ENCODE assay signal across 19 cellular contexts in genomic region chr9:121857941-121858340, GRCh38.
A peak's percentile ranks its signal among the peaks of the same experiment; 100 is the strongest.
DNase-seq lines count a peak whose midpoint lies in the region; ATAC-seq and TF ChIP-seq lines count a peak whose summit lies in the region.
"Had no signal": no experiment of that assay in that cellular context is flagged by ENCODE, and none has a peak within 500 bp of the region (broad histone marks: within the 10 kb centered on the region; RNA-seq: fewer than 3 reads in every experiment).

No MANE protein-coding gene starts in this region.

- TF ChIP-seq CTCF in OCI-LY1 (IDR thresholded peaks at IDR 0.05; ENCODE audit: low read length) (no peak), mammary epithelial cell (conservative IDR thresholded peaks at IDR 0.05 in 1 of 2, IDR thresholded peaks at IDR 0.05 in 1 of 2; ENCODE audit: extremely low read depth in 1 of 2, insufficient read depth in 1 of 2, low read depth in 1 of 2, low read length in 2 of 2) (no peak)

- H3K4me3 ChIP-seq in OCI-LY1 (ENCODE audit: low read depth, low read length, poor library complexity, severe bottlenecking) (no peak overlapping the region), mammary epithelial cell (replicated peaks in 1 of 3; ENCODE audit: insufficient read depth in 1 of 3, low read depth in 2 of 3, low read length in 3 of 3) (no peak overlapping the region)
- H3K4me3 ChIP-seq: ascending aorta, gastroesophageal sphincter, GM23248, spleen had no signal

- BruUV-seq in mammary epithelial cell (replicated peaks; lab: Mats Ljungman, UMichigan): no TSS peak

- H3K27ac ChIP-seq in OCI-LY1 (ENCODE audit: low read depth, low read length, poor library complexity, severe bottlenecking) (no peak overlapping the region), mammary epithelial cell (ENCODE audit: insufficient read depth, low read depth, low read length) (no peak overlapping the region)
- H3K27ac ChIP-seq: ascending aorta, gastroesophageal sphincter, GM23248, spleen had no signal

- no peaks in the 10 kb centered on the region for H3K9me2 ChIP-seq in OCI-LY1 (ENCODE audit: low read depth, low read length)

- no peaks in the 10 kb centered on the region for H3K9me3 ChIP-seq in OCI-LY1 (ENCODE audit: low read length)
- no peaks in the 10 kb centered on the region for H3K9me3 ChIP-seq in mammary epithelial cell (replicated peaks; ENCODE audit: insufficient read depth, low read length)
- H3K9me3 ChIP-seq: ascending aorta, BE2C, gastroesophageal sphincter, spleen had no signal

- no peaks in the 10 kb centered on the region for H3K36me3 ChIP-seq in OCI-LY1 (ENCODE audit: insufficient read depth, low read length)
- H3K36me3 ChIP-seq in mammary epithelial cell (ENCODE audit: insufficient read depth, low read length): no peaks in the 10 kb centered on the region
- H3K36me3 ChIP-seq: ascending aorta, BE2C, spleen had no signal

- H2AFZ ChIP-seq in OCI-LY1 (ENCODE audit: low read length) (no peak overlapping the region), mammary epithelial cell (ENCODE audit: low read depth, low read length) (no peak overlapping the region)
- H2AFZ ChIP-seq: GM23248 had no signal

- CTCF ChIA-PET in mammary epithelial cell (lab: Charles Lee; ENCODE audit: low non-redundant PET): no interaction called here

- ATAC-seq in HG02885 (IDR thresholded peaks at IDR 0.05; ENCODE audit: poor library complexity, unreplicated experiment): no peak
- ATAC-seq: gastroesophageal sphincter; SK-N-SH treated with all-trans-retinoic acid at 6 μM for 48 hours; stimulated activated naive B cell treated with anti-CD40 and anti-IgM and Interleukin-4, amounts not matched to agents 10 μg/mL and 1 μg/mL and 100 μg/mL, for 72 hours had no signal

- H3F3A ChIP-seq in OCI-LY1 (ENCODE audit: insufficient read depth, low read length): no peaks in the 10 kb centered on the region

- intact Hi-C loops in mammary epithelial cell (cut with micrococcal nuclease): no loop called here

- H3K27me3 ChIP-seq in OCI-LY1 (ENCODE audit: insufficient read depth, low read length): no peaks in the 10 kb centered on the region
- H3K27me3 ChIP-seq in mammary epithelial cell (ENCODE audit: insufficient read depth, low read length): no peaks in the 10 kb centered on the region
- H3K27me3 ChIP-seq: ascending aorta, BE2C, gastroesophageal sphincter, spleen had no signal

- H4K20me1 ChIP-seq in OCI-LY1 (ENCODE audit: insufficient read depth, low read length) (no peaks in the 10 kb centered on the region), mammary epithelial cell (ENCODE audit: insufficient read depth, low read length) (no peaks in the 10 kb centered on the region)

- peak overlapping the region; percentile 13; the same call in 1 of the 2 replicates for H3K4me2 ChIP-seq in OCI-LY1 (ENCODE audit: low read length)
- H3K4me2 ChIP-seq in mammary epithelial cell (ENCODE audit: insufficient read depth, low read depth, low read length): no peak overlapping the region

- DNase-seq in G401 (ENCODE audit: low spot score) (peak; percentile 56), NCI-H2029 (lab: John Stamatoyannopoulos, UW) (peak; percentile 86), nucleus accumbens (lab: John Stamatoyannopoulos, UW) (peak in 29 of 56 donors; percentile 23 to 80 (median 45)), mesenteric fat pad (ENCODE audit: low spot score) (no peak), mammary epithelial cell (no peak), AG08396 (ENCODE audit: low spot score) (no peak)
- DNase-seq: activated CD4-positive, alpha-beta T cell treated with anti-CD3 and anti-CD28 coated beads, Interleukin-2, amount 50 U/mL, for 1 hour; BE2C; GM23248; IMR-90; NCI-H82; spleen; stimulated activated naive B cell treated with anti-CD40 and anti-IgM and Interleukin-4, amounts not matched to agents 10 μg/mL and 1 μg/mL and 100 μg/mL, for 72 hours; trophoblast cell had no signal

- no peaks in the 10 kb centered on the region for H3K79me2 ChIP-seq in OCI-LY1 (ENCODE audit: insufficient read depth, low read length)
- no peaks in the 10 kb centered on the region for H3K79me2 ChIP-seq in mammary epithelial cell (ENCODE audit: insufficient read depth, low read length)

- dilution Hi-C loops in mammary epithelial cell (cut with HindIII; ENCODE audit: low sequenced_read_pairs): no loop called here

- H3K4me1 ChIP-seq in OCI-LY1 (ENCODE audit: insufficient read depth, low read length, severe bottlenecking) (peaks cover 38% of the 10 kb centered on the region), mammary epithelial cell (ENCODE audit: insufficient read depth, low read length) (no peaks in the 10 kb centered on the region)
- H3K4me1 ChIP-seq: BE2C, gastroesophageal sphincter had no signal

- WGBS in mammary epithelial cell (ENCODE audit: low coverage, missing lambda C conversion rate): 67% methylated on average over 5 of the region's 10 CpGs

- peak overlapping the region; percentile 8; the same call in 1 of the 2 replicates for H3K9ac ChIP-seq in OCI-LY1 (ENCODE audit: low read length)
- no peak overlapping the region for H3K9ac ChIP-seq in mammary epithelial cell (ENCODE audit: insufficient read depth, low read length)
- H3K9ac ChIP-seq: GM23248 had no signal

- in situ Hi-C loops in G401 (cut with HindIII; ENCODE audit: low sequenced_read_pairs): no loop called here
- in situ Hi-C loops in mammary epithelial cell (cut with MboI; ENCODE audit: low sequenced_read_pairs in 2 of 2): no loop called here

Comparison
In these comparisons a context has a peak if more than half of its experiments do, and no peak if none do; other contexts are left out.
1. DNase-seq: peak in G401 (single experiment), NCI-H2029 (single experiment) and nucleus accumbens (29 of 56); none in mesenteric fat pad (single experiment), mammary epithelial cell (single experiment) and AG08396 (single experiment).